Comparison of ENCODE assay signal across 8 cellular contexts in the genomic region with DNA sequence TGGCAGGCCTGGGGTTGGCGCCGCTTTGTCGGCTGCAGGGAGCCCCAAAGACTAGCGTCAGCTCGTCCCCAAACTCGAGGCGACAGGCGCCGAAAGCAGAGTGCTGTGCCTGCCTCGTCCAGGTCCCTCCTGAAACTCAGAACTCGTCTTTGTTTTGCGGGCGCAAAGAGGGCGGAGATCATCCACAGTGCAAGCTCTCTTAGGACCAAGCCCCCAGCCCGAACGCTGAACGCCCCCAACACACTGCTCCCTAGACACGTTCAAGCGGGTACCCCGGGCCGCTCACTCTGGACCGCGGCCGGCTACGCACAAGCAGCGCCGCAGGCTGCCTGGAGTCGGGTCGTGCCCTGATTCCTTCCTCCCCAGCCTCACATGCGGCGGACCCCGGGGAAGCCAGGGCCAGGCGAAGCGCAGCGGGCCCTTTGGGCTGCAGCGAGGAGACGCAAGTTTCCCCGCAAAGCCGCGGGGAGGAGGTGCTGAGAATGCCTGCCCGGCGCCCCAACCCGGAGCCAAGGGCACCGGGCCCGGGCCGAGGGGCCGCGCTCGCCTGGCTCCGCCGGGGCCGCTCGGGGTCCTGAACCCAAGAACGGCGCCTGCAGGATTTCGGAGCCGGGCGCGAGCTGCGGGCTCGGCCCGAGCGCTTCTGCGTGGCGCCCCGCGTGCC. TPM values are rescaled to one million over a fixed set of nuclear protein-coding genes. Genes with fewer than 3 reads are reported as not detected.
A peak's percentile ranks its signal among the peaks of the same experiment; 100 is the strongest.
DNase-seq lines count a peak whose midpoint lies in the region; TF ChIP-seq lines count a peak whose summit lies in the region.

No MANE protein-coding gene starts in this region.

- peaks cover 68% of the 10 kb centered on the region for H3K27me3 Mint-ChIP-seq in activated CD4-positive, alpha-beta T cell treated with anti-CD3 and anti-CD28 coated beads, Interleukin-2, amount 10 ng/mL, durations not matched to agents 7 days and 5 days

- intact Hi-C loops in stomach (cut with DNase I; ENCODE audit: low total_unique reads): no loop called here

- peak overlapping the region; percentile 44 to 63 (median 52) for H3K4me3 ChIP-seq in stomach
- H3K4me3 ChIP-seq in foreskin fibroblast (ENCODE audit: low read depth in 1 of 2, low read length in 2 of 2): no peak overlapping the region

- TF ChIP-seq CTCF in stomach (IDR thresholded peaks at IDR 0.05): no peak
- no peak for TF ChIP-seq CTCF in foreskin fibroblast (IDR thresholded peaks at IDR 0.05; ENCODE audit: low read depth, low read length)

- no peak for TF ChIP-seq EP300 in stomach (IDR thresholded peaks at IDR 0.05)

- H3K36me3 Mint-ChIP-seq in activated CD4-positive, alpha-beta T cell treated with anti-CD3 and anti-CD28 coated beads, Interleukin-2, amount 10 ng/mL, durations not matched to agents 7 days and 5 days (ENCODE audit: low read depth): peaks cover 2% of the 10 kb centered on the region

- CTCF ChIA-PET in activated CD4-positive, alpha-beta T cell treated with anti-CD3 and anti-CD28 coated beads, Interleukin-2, amount 10 ng/mL, durations not matched to agents 7 days and 5 days (lab: Charles Lee): interaction anchor here (0.6 kb wide), 1 partner anchor 461 kb away, joined by 3 read pairs; no protein-coding TSS in a partner anchor

- H3K27ac Mint-ChIP-seq in activated CD4-positive, alpha-beta T cell treated with anti-CD3 and anti-CD28 coated beads, Interleukin-2, amount 10 ng/mL, durations not matched to agents 7 days and 5 days: no peak overlapping the region

- H3K27ac ChIP-seq in stomach: no peak overlapping the region

- 1 to 5% (median 3%) methylated on average over 30 to 67 of the region's 67 CpGs for WGBS in stomach, 5 donors

- no peaks in the 10 kb centered on the region for H3K9me3 Mint-ChIP-seq in activated CD4-positive, alpha-beta T cell treated with anti-CD3 and anti-CD28 coated beads, Interleukin-2, amount 10 ng/mL, durations not matched to agents 7 days and 5 days

- peaks cover 5 to 75% (median 52%) of the 10 kb centered on the region in 3 donors for H3K27me3 ChIP-seq in stomach

- no peaks in the 10 kb centered on the region for H3K9me3 ChIP-seq in stomach

- no peak for DNase-seq in activated CD4-positive, alpha-beta T cell treated with anti-CD3 and anti-CD28 coated beads, Interleukin-2, amount 10 ng/mL, durations not matched to agents 7 days and 5 days
- no peak for DNase-seq in activated CD4-positive, alpha-beta T cell treated with anti-CD3 and anti-CD28 coated beads for 4 hours
- DNase-seq in activated CD4-positive, alpha-beta T cell treated with anti-CD3 and anti-CD28 coated beads, Interleukin-2, amount 50 U/mL, for 48 hours: peak; percentile 5 to 16
- DNase-seq in iPS-NIHi7 (ENCODE audit: extremely low spot score) (peak; percentile 35), stomach (no peak), RKO (ENCODE audit: low spot score) (no peak), foreskin fibroblast (no peak), OCI-M1 (lab: John Stamatoyannopoulos, UW) (no peak)

- peak overlapping the region; percentile 46 for H3K4me3 Mint-ChIP-seq in activated CD4-positive, alpha-beta T cell treated with anti-CD3 and anti-CD28 coated beads, Interleukin-2, amount 10 ng/mL, durations not matched to agents 7 days and 5 days

- POLR2A ChIA-PET in activated CD4-positive, alpha-beta T cell treated with anti-CD3 and anti-CD28 coated beads, Interleukin-2, amount 10 ng/mL, durations not matched to agents 7 days and 5 days (lab: Charles Lee): no interaction called here

- peaks cover 21 to 27% (median 25%) of the 10 kb centered on the region in 4 donors for H3K4me1 ChIP-seq in stomach

- H3K4me1 Mint-ChIP-seq in activated CD4-positive, alpha-beta T cell treated with anti-CD3 and anti-CD28 coated beads, Interleukin-2, amount 10 ng/mL, durations not matched to agents 7 days and 5 days: peaks cover 14% of the 10 kb centered on the region

- no peaks in the 10 kb centered on the region for H3K36me3 ChIP-seq in stomach

- no peak for TF ChIP-seq POLR2A in stomach (IDR thresholded peaks at IDR 0.05)

RNA-seq across cellular contexts. Expression of gene FSTL4, which starts 0.9 kb away (rescaled TPM):
- not detected for total RNA-seq in activated CD4-positive, alpha-beta T cell treated with anti-CD3 and anti-CD28 coated beads, Interleukin-2, amount 10 ng/mL, durations not matched to agents 7 days and 5 days
- total RNA-seq in stomach: under 1 TPM in 1 of 5 donors, not detected in 4; 0.37 TPM
- under 1 TPM in 1 of 3 donors, not detected in 2; 0.55 TPM for polyA plus RNA-seq in stomach

Comparison
In these comparisons a context has a peak if more than half of its experiments do, and no peak if none do; other contexts are left out.
1. DNase-seq: peak in activated CD4-positive, alpha-beta T cell treated with anti-CD3 and anti-CD28 coated beads, Interleukin-2, amount 50 U/mL, for 48 hours (2 of 2) and iPS-NIHi7 (single experiment); none in activated CD4-positive, alpha-beta T cell treated with anti-CD3 and anti-CD28 coated beads, Interleukin-2, amount 10 ng/mL, durations not matched to agents 7 days and 5 days (single experiment), activated CD4-positive, alpha-beta T cell treated with anti-CD3 and anti-CD28 coated beads for 4 hours (0 of 2), stomach (single experiment), RKO (single experiment), foreskin fibroblast (0 of 2) and OCI-M1 (single experiment).
2. H3K4me3 ChIP-seq: peak in stomach (4 of 4); none in foreskin fibroblast (0 of 2).